Comparison of ENCODE assay signal across 15 cellular contexts in the genomic region with DNA sequence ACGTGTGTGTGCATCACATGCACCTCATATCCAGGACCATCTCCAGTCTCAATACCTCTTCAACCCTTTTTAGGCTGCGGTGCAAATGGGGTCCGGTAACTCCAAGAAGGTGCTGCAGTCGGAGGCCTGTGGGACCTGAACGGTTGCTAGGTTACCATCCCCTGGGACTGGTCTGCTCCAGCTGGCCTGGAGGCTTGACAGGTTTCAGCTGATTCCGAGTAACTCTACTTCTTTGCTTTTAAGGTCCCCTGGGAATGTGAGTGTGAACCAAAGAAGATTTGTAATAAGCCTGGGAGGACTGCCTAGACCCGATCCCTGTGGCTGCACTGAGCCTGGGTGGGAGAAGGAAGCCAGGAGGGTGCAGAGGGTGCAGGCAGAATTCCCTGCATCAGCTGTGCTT.
A peak's percentile ranks its signal among the peaks of the same experiment; 100 is the strongest.
DNase-seq lines count a peak whose midpoint lies in the region; ATAC-seq and TF ChIP-seq lines count a peak whose summit lies in the region.
"Had no signal": no experiment of that assay in that cellular context is flagged by ENCODE, and none has a peak within 500 bp of the region (broad histone marks: within the 10 kb centered on the region; RNA-seq: fewer than 3 reads in every experiment).

No MANE protein-coding gene starts in this region.

- no peak overlapping the region for H2BK5ac ChIP-seq in neuronal stem cell (ENCODE audit: low read length)

- CTCF ChIA-PET in SK-N-SH (lab: Yijun Ruan, JAX): no interaction called here

- H2AFZ ChIP-seq in SK-N-SH (ENCODE audit: low read depth) (no peak overlapping the region), neuronal stem cell (ENCODE audit: low read length) (no peak overlapping the region)

- H3K9me2 ChIP-seq in SK-N-SH: no peaks in the 10 kb centered on the region

- no peak overlapping the region for H2AK5ac ChIP-seq in neuronal stem cell (ENCODE audit: low read depth, low read length)

- no peak overlapping the region for H3K4me2 ChIP-seq in SK-N-SH
- H3K4me2 ChIP-seq in neuronal stem cell (ENCODE audit: insufficient read depth, low read length, poor library complexity, severe bottlenecking): no peak overlapping the region
- H3K4me2 ChIP-seq: KMS-11 had no signal

- H3K9me3 ChIP-seq in SK-N-SH: no peaks in the 10 kb centered on the region
- no peaks in the 10 kb centered on the region for H3K9me3 ChIP-seq in neuronal stem cell (replicated peaks in 1 of 2; ENCODE audit: control insufficient read depth in 2 of 2, insufficient read depth in 1 of 2, low read depth in 1 of 2, low read length in 2 of 2)
- no peaks in the 10 kb centered on the region for H3K9me3 ChIP-seq in lower lobe of right lung

- no peak overlapping the region for H4K91ac ChIP-seq in neuronal stem cell (ENCODE audit: low read depth, low read length, poor library complexity)

- no peak overlapping the region for H3K18ac ChIP-seq in neuronal stem cell (ENCODE audit: low read length)

- H3K79me1 ChIP-seq in neuronal stem cell (ENCODE audit: low read depth, low read length): no peaks in the 10 kb centered on the region

- H3K9ac ChIP-seq in SK-N-SH (no peak overlapping the region), neuronal stem cell (ENCODE audit: low read depth, low read length, poor library complexity) (no peak overlapping the region)
- H3K9ac ChIP-seq: KMS-11 had no signal

- H3K4ac ChIP-seq in neuronal stem cell (ENCODE audit: low read length): no peak overlapping the region

- TF ChIP-seq CTCF in SK-N-SH (IDR thresholded peaks at IDR 0.05): no peak
- TF ChIP-seq CTCF in lower lobe of right lung (IDR thresholded peaks at IDR 0.05): no peak

- no peak for TF ChIP-seq EP300 in SK-N-SH (IDR thresholded peaks at IDR 0.05; ENCODE audit: borderline replicate concordance in 1 of 2, low read depth in 1 of 2, low read length in 1 of 2)

- ATAC-seq in SK-N-SH treated with all-trans-retinoic acid at 6 μM for 48 hours: no peak
- ATAC-seq in HG03175 (IDR thresholded peaks at IDR 0.05; ENCODE audit: unreplicated experiment): peak; percentile 42
- no peak for ATAC-seq in lower lobe of right lung
- ATAC-seq in HG03469 (IDR thresholded peaks at IDR 0.05; ENCODE audit: unreplicated experiment): no peak

- WGBS in SK-N-SH (ENCODE audit: low lambda C conversion rate): 3% methylated on average over 7 of the region's 7 CpGs
- WGBS in neuronal stem cell (ENCODE audit: extremely low coverage in 2 of 2, insufficient read length in 2 of 2, insufficient replicate concordance in 1 of 2), 2 donors: no CpG with 5 or more reads among the region's 7 CpGs

- H4K8ac ChIP-seq in neuronal stem cell (ENCODE audit: low read depth, low read length): no peak overlapping the region

- POLR2A ChIA-PET in SK-N-SH (lab: Yijun Ruan, JAX): no interaction called here

- no peaks in the 10 kb centered on the region for H3F3A ChIP-seq in SK-N-SH (replicated peaks; ENCODE audit: insufficient read depth)

- H2BK12ac ChIP-seq in neuronal stem cell (ENCODE audit: low read length): no peak overlapping the region

- H2BK15ac ChIP-seq in neuronal stem cell (ENCODE audit: low read length): no peak overlapping the region

- H3K27me3 ChIP-seq in SK-N-SH (ENCODE audit: insufficient read depth) (peaks cover 8% of the 10 kb centered on the region; the same call in 1 of the 2 replicates), neuronal stem cell (ENCODE audit: control insufficient read depth in 3 of 3, insufficient read depth in 3 of 3, low read depth in 1 of 3, low read length in 3 of 3) (no peaks in the 10 kb centered on the region), lower lobe of right lung (ENCODE audit: low read depth) (no peaks in the 10 kb centered on the region)

- H3K4me1 ChIP-seq in SK-N-SH (ENCODE audit: control insufficient read depth in 1 of 2, insufficient read depth in 2 of 2, low read depth in 1 of 2, low read length in 1 of 2) (no peaks in the 10 kb centered on the region; a peak in 1 of 4 replicates), neuronal stem cell (ENCODE audit: control insufficient read depth in 2 of 2, insufficient read depth in 1 of 2, low read depth in 1 of 2, low read length in 2 of 2) (peaks cover 0 to 4% of the 10 kb centered on the region in 2 donors), lower lobe of right lung (no peaks in the 10 kb centered on the region)

- no peaks in the 10 kb centered on the region for H4K20me1 ChIP-seq in SK-N-SH (ENCODE audit: insufficient read depth)

- no peaks in the 10 kb centered on the region for H3K36me3 ChIP-seq in SK-N-SH (replicated peaks in 1 of 2; ENCODE audit: control insufficient read depth in 1 of 2, insufficient read depth in 2 of 2, low read length in 1 of 2)
- H3K36me3 ChIP-seq in neuronal stem cell (replicated peaks in 1 of 2; ENCODE audit: control insufficient read depth in 2 of 2, insufficient read depth in 2 of 2, low read length in 2 of 2): no peaks in the 10 kb centered on the region
- H3K36me3 ChIP-seq in lower lobe of right lung: no peaks in the 10 kb centered on the region

- H3K27ac ChIP-seq in SK-N-SH (ENCODE audit: low read depth in 2 of 2, low read length in 1 of 2) (no peak overlapping the region), neuronal stem cell (replicated peaks; ENCODE audit: low read length) (no peak overlapping the region), lower lobe of right lung (no peak overlapping the region)
- H3K27ac ChIP-seq: KMS-11 had no signal

- H3K79me2 ChIP-seq in SK-N-SH (ENCODE audit: insufficient read depth): no peaks in the 10 kb centered on the region

- no peak overlapping the region for H3K23ac ChIP-seq in neuronal stem cell (ENCODE audit: low read depth, low read length, poor library complexity)

- intact Hi-C loops in lower lobe of right lung (cut with DNase I): no loop called here

- no peak for TF ChIP-seq RAD21 in SK-N-SH (IDR thresholded peaks at IDR 0.05; ENCODE audit: low read length)

- no peak overlapping the region for H3K14ac ChIP-seq in neuronal stem cell (ENCODE audit: low read length)

- no peak overlapping the region for H2BK120ac ChIP-seq in neuronal stem cell (ENCODE audit: low read depth, low read length)

- H3K4me3 ChIP-seq in SK-N-SH (ENCODE audit: low read depth in 2 of 2, low read length in 1 of 2) (no peak overlapping the region), neuronal stem cell (ENCODE audit: low read length in 2 of 2) (no peak overlapping the region), lower lobe of right lung (no peak overlapping the region)

- DNase-seq in SK-N-SH (peak; percentile 1), NCI-H69 (lab: John Stamatoyannopoulos, UW) (peak; percentile 27), neuronal stem cell (ENCODE audit: low spot score) (peak; percentile 15), lower lobe of right lung (no peak), AG20443 (ENCODE audit: low spot score) (no peak)
- DNase-seq: activated CD8-positive, alpha-beta memory T cell treated with anti-CD3 and anti-CD28 coated beads for 24 hours; activated effector memory CD4-positive, alpha-beta T cell treated with Interleukin-2 at 50 U/mL for 16 hours; DMS53; foreskin melanocyte; mammary epithelial cell; NCI-H2029 had no signal

TF ChIP-seq in SK-N-SH, 30 proteins besides CTCF, POLR2A, EP300 and RAD21 (continues in another document):
- no peak for TF ChIP-seq TAF1 (IDR thresholded peaks at IDR 0.05; ENCODE audit: borderline replicate concordance, low read depth, low read length)
- no peak for TF ChIP-seq NFIC (IDR thresholded peaks at IDR 0.05; ENCODE audit: borderline replicate concordance)
- TF ChIP-seq EZH2phosphoT487 (IDR thresholded peaks at IDR 0.05; ENCODE audit: borderline replicate concordance, low read depth): no peak
- TF ChIP-seq MXI1 (IDR thresholded peaks at IDR 0.05; ENCODE audit: low read depth, low read length): no peak
- no peak for TF ChIP-seq POLR2AphosphoS5 (IDR thresholded peaks at IDR 0.05; ENCODE audit: low read depth, low read length)
- TF ChIP-seq, protein P1, sequence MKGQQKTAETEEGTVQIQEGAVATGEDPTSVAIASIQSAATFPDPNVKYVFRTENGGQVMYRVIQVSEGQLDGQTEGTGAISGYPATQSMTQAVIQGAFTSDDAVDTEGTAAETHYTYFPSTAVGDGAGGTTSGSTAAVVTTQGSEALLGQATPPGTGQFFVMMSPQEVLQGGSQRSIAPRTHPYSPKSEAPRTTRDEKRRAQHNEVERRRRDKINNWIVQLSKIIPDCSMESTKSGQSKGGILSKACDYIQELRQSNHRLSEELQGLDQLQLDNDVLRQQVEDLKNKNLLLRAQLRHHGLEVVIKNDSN (IDR thresholded peaks at IDR 0.05; ENCODE audit: borderline replicate concordance, low read depth): no peak
- no peak for TF ChIP-seq CHD2 (IDR thresholded peaks at IDR 0.05; ENCODE audit: low read length, partially characterized antibody)
- no peak for TF ChIP-seq RCOR1 (IDR thresholded peaks at IDR 0.05; ENCODE audit: low read length)
- no peak for TF ChIP-seq GABPA (IDR thresholded peaks at IDR 0.05; ENCODE audit: low read depth)
- no peak for TF ChIP-seq JUND (IDR thresholded peaks at IDR 0.05)

TF ChIP-seq in SK-N-SH treated with all-trans-retinoic acid at 6 μM for 48 hours, 23 proteins besides CTCF, POLR2A, EP300 and RAD21 (continues in another document):
- no peak for TF ChIP-seq ZFP3 (CRISPR knock-in tag; IDR thresholded peaks at IDR 0.05)
- TF ChIP-seq TOX (CRISPR knock-in tag; IDR thresholded peaks at IDR 0.05; ENCODE audit: borderline replicate concordance): no peak
- TF ChIP-seq ARNTL (CRISPR knock-in tag; IDR thresholded peaks at IDR 0.05; ENCODE audit: borderline replicate concordance, low read depth): no peak
- TF ChIP-seq ZNF70 (CRISPR knock-in tag; IDR thresholded peaks at IDR 0.05): no peak
- no peak for TF ChIP-seq TCF4 (CRISPR knock-in tag; IDR thresholded peaks at IDR 0.05; ENCODE audit: borderline replicate concordance)
- TF ChIP-seq PPARA (CRISPR knock-in tag; IDR thresholded peaks at IDR 0.05; ENCODE audit: borderline replicate concordance): no peak
- no peak for TF ChIP-seq CSDC2 (CRISPR knock-in tag; IDR thresholded peaks at IDR 0.05)
- no peak for TF ChIP-seq OSR1 (CRISPR knock-in tag; IDR thresholded peaks at IDR 0.05)
- TF ChIP-seq ZFP30 (CRISPR knock-in tag; IDR thresholded peaks at IDR 0.05): no peak
- no peak for TF ChIP-seq RARB (CRISPR knock-in tag; IDR thresholded peaks at IDR 0.05)
- TF ChIP-seq, protein P2, sequence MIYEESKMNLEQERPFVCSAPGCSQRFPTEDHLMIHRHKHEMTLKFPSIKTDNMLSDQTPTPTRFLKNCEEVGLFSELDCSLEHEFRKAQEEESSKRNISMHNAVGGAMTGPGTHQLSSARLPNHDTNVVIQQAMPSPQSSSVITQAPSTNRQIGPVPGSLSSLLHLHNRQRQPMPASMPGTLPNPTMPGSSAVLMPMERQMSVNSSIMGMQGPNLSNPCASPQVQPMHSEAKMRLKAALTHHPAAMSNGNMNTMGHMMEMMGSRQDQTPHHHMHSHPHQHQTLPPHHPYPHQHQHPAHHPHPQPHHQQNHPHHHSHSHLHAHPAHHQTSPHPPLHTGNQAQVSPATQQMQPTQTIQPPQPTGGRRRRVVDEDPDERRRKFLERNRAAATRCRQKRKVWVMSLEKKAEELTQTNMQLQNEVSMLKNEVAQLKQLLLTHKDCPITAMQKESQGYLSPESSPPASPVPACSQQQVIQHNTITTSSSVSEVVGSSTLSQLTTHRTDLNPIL (CRISPR knock-in tag; IDR thresholded peaks at IDR 0.05; ENCODE audit: low read depth): no peak
- no peak for TF ChIP-seq ZNF8 (CRISPR knock-in tag; IDR thresholded peaks at IDR 0.05)
- TF ChIP-seq SNAI2 (CRISPR knock-in tag; IDR thresholded peaks at IDR 0.05): no peak
- no peak for TF ChIP-seq ESRRG (CRISPR knock-in tag; IDR thresholded peaks at IDR 0.05)

Comparison
In these comparisons a context has a peak if more than half of its experiments do, and no peak if none do; other contexts are left out.
1. DNase-seq: peak in SK-N-SH (single experiment), NCI-H69 (single experiment) and neuronal stem cell (single experiment); none in lower lobe of right lung (single experiment) and AG20443 (single experiment).